35 cellular contexts compared by ENCODE assay signal in the genomic region with DNA sequence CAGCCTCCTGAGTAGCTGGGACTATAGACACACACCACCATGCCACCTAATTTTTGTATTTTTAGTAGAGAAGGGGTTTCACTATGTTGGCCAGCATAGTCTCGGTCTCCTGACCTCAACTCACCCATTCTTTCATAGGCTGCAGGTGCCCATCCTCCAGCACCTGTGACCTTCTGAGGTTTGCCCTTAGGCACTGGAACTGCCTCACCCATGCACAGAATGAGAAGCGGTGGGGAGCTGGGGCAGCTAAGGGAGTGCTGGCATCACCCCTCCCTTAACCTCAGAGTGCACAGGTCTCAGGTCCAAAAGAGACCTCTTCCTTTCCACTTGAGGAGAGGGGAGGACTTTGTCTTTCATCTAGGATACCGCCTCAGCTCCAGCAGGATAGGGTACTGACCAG.
"Had no signal": no experiment of that assay in that cellular context is flagged by ENCODE, and none has a peak within 500 bp of the region (broad histone marks: within the 10 kb centered on the region; RNA-seq: fewer than 3 reads in every experiment).

No MANE protein-coding gene starts in this region.

- H3K4me3 ChIP-seq: MG63 had no signal

- H3K27ac ChIP-seq: KMS-11 had no signal

- H3K9me3 ChIP-seq: MG63 had no signal

- DNase-seq: Karpas-422, Kasumi-1, KBM-7, KG1, MG63, MM.1S, MV-4-11, NCI-H1048, NCI-H1092, NCI-H1092 treated with DMSO at 0.1 percent for 48 hours, NCI-H1105, NCI-H1105 treated with DMSO at 0.1 percent for 48 hours, NCI-H1417, NCI-H1417 treated with DMSO at 0.1 percent for 48 hours, NCI-H1436, NCI-H1436 treated with DMSO at 0.1 percent for 48 hours, NCI-H146, NCI-H1694, NCI-H1694 treated with DMSO at 0.1 percent for 48 hours, NCI-H187, NCI-H187 treated with DMSO at 0.1 percent for 48 hours, NCI-H1930, NCI-H2029, NCI-H2029 treated with DMSO at 0.1 percent for 48 hours, NCI-H2081, NCI-H2081 treated with DMSO at 0.1 percent for 48 hours, NCI-H2107, NCI-H2171, NCI-H2171 treated with DMSO at 0.1 percent for 48 hours, NCI-H2227 treated with DMSO at 0.1 percent for 48 hours, NCI-H226, NCI-H345, NCI-H446, NCI-H446 treated with DMSO at 0.1 percent for 48 hours had no signal

- H3K4me2 ChIP-seq: KMS-11 had no signal

- H3K9ac ChIP-seq: KMS-11 had no signal

- H3K36me3 ChIP-seq: MG63 had no signal

- H3K27me3 ChIP-seq: MG63 had no signal
